ENCODE assay signal across 8 cellular contexts in the genomic region with DNA sequence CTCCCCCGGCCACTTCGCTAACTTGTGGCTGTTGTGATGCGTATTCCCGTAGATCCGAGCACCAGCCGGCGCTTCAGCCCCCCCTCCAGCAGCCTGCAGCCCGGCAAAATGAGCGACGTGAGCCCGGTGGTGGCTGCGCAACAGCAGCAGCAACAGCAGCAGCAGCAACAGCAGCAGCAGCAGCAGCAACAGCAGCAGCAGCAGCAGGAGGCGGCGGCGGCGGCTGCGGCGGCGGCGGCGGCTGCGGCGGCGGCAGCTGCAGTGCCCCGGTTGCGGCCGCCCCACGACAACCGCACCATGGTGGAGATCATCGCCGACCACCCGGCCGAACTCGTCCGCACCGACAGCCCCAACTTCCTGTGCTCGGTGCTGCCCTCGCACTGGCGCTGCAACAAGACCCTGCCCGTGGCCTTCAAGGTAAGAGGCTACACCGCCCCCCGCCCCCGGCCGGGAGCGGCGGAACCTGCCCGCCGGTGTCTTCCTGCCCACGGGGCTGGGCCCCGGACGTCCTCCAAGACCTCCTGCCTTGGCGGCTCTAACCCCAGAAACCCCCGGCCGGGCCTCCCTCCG. TPM values are rescaled to one million over a fixed set of nuclear protein-coding genes. Genes with fewer than 3 reads are reported as not detected.
A peak's percentile ranks its signal among the peaks of the same experiment; 100 is the strongest.
DNase-seq lines count a peak whose midpoint lies in the region; ATAC-seq, FAIRE-seq and TF ChIP-seq lines count a peak whose summit lies in the region.

No MANE protein-coding gene starts in this region.

- H3K4me1 Mint-ChIP-seq in brain = peaks cover 27% of the 10 kb centered on the region

- H3K36me3 Mint-ChIP-seq in brain = no peaks in the 10 kb centered on the region

- DNase-seq in NCI-H82 (lab: John Stamatoyannopoulos, UW) = peak; percentile 66
- no peak for DNase-seq in NCI-H82 treated with DMSO at 0.1 percent for 48 hours (lab: John Stamatoyannopoulos, UW; ENCODE audit: unreplicated experiment)
- DNase-seq in T follicular helper cell (ENCODE audit: low read depth) = peak; percentile 41
- peak; percentile 77 for DNase-seq in islet precursor cell
- DNase-seq in stimulated activated CD4-positive, alpha-beta T cell treated with anti-CD3 and anti-CD28 coated beads, Interleukin-2, amount 100 ng/mL, for 4 hours (ENCODE audit: low read depth) = peak; percentile 40
- no peak for DNase-seq in urothelium cell line (ENCODE audit: low spot score)

- peak overlapping the region in 1 of 5 experiments; percentile 90 for H3K27ac Mint-ChIP-seq in brain

- peaks cover 96% of the 10 kb centered on the region for H3K27me3 Mint-ChIP-seq in brain

- peak overlapping the region; percentile 85 to 95 (median 93) for H3K4me3 Mint-ChIP-seq in brain

- no peak for ATAC-seq in GM18858 (IDR thresholded peaks at IDR 0.05; ENCODE audit: unreplicated experiment)

- no peak for FAIRE-seq in urothelium cell line (lab: Jason Lieb, UNC)

- no peaks in the 10 kb centered on the region for H3K9me3 Mint-ChIP-seq in brain

- TF ChIP-seq CTCF in brain (conservative IDR thresholded peaks at IDR 0.05) = peak in 1 of 2 experiments; percentile 1

RNA-seq across cellular contexts. Expression of gene SUPT3H, which starts 44.9 kb away (rescaled TPM):
- 15.9 TPM for polyA plus RNA-seq in brain (ENCODE audit: insufficient read depth, low read depth, low replicate concordance)

Comparison
In these comparisons a context has a peak if more than half of its experiments do, and no peak if none do; other contexts are left out.
1. DNase-seq: peak in NCI-H82 (single experiment), T follicular helper cell (single experiment), islet precursor cell (single experiment) and stimulated activated CD4-positive, alpha-beta T cell treated with anti-CD3 and anti-CD28 coated beads, Interleukin-2, amount 100 ng/mL, for 4 hours (single experiment); none in NCI-H82 treated with DMSO at 0.1 percent for 48 hours (single experiment) and urothelium cell line (single experiment).